In genomic region chr15:63514533-63514943, GRCh38 we compare ENCODE assay signal across 8 cellular contexts. TPM values are rescaled to one million over a fixed set of nuclear protein-coding genes. Genes with fewer than 3 reads are reported as not detected.
DNase-seq lines count a peak whose midpoint lies in the region; ATAC-seq and TF ChIP-seq lines count a peak whose summit lies in the region.
"Had no signal": no experiment of that assay in that cellular context is flagged by ENCODE, and none has a peak within 500 bp of the region (broad histone marks: within the 10 kb centered on the region; RNA-seq: fewer than 3 reads in every experiment).

No MANE protein-coding gene starts in this region.

- H3K9me3 ChIP-seq in gastrocnemius medialis (no peaks in the 10 kb centered on the region), ascending aorta (no peaks in the 10 kb centered on the region)

- H3K27ac ChIP-seq in gastrocnemius medialis (peak overlapping the region in 2 of 4 donors; percentile 9 to 27), ascending aorta (no peak overlapping the region)

- H3K27ac Mint-ChIP-seq in effector memory CD8-positive, alpha-beta T cell, result peak overlapping the region in 1 of 2 donors; percentile 83

- H3K36me3 ChIP-seq in gastrocnemius medialis (no peaks in the 10 kb centered on the region), ascending aorta (no peaks in the 10 kb centered on the region)

- DNase-seq in H4 (ENCODE audit: low spot score) (peak; percentile 71), NOMO-1 (lab: John Stamatoyannopoulos, UW; ENCODE audit: unreplicated experiment in 2 of 2) (peak; percentile 38 to 72), gastrocnemius medialis (peak in 1 of 2 donors; percentile 39), ascending aorta (ENCODE audit: low spot score in 2 of 2) (no peak), NCI-H345 treated with DMSO at 0.1 percent for 48 hours (lab: John Stamatoyannopoulos, UW; ENCODE audit: unreplicated experiment) (no peak)
- DNase-seq in effector memory CD8-positive, alpha-beta T cell, result no peak
- DNase-seq: central memory CD4-positive, alpha-beta T cell had no signal

- in situ Hi-C loops in gastrocnemius medialis (cut with MboI; ENCODE audit: low sequenced_read_pairs in 4 of 4), result loop anchor here in 1 of 4 donors (25.0 kb wide), 1 partner anchor 573 kb away; the partner anchor contains the start of genes CIAO2A and SNX1

- TF ChIP-seq CTCF in gastrocnemius medialis (IDR thresholded peaks at IDR 0.05 in 4 of 5, conservative IDR thresholded peaks at IDR 0.05 in 1 of 5) (no peak), ascending aorta (IDR thresholded peaks at IDR 0.05) (no peak)

- H3K27me3 Mint-ChIP-seq in effector memory CD8-positive, alpha-beta T cell, result no peaks in the 10 kb centered on the region

- TF ChIP-seq POLR2A in gastrocnemius medialis (IDR thresholded peaks at IDR 0.05), result no peak

- peak; percentile 26 for ATAC-seq in effector memory CD8-positive, alpha-beta T cell (replicated peaks)
- ATAC-seq in gastrocnemius medialis, result peak; percentile 74 to 81
- no peak for ATAC-seq in HG03378 (IDR thresholded peaks at IDR 0.05; ENCODE audit: unreplicated experiment)

- peak overlapping the region; percentile 9 to 67 for H3K4me3 Mint-ChIP-seq in effector memory CD8-positive, alpha-beta T cell

- H3K27me3 ChIP-seq in gastrocnemius medialis (no peaks in the 10 kb centered on the region), ascending aorta (no peaks in the 10 kb centered on the region)

- peaks cover 51 to 80% of the 10 kb centered on the region in 2 donors for H3K4me1 Mint-ChIP-seq in effector memory CD8-positive, alpha-beta T cell (ENCODE audit: low read depth in 2 of 2)

- intact Hi-C loops in gastrocnemius medialis (cut with DNase I; ENCODE audit: low total_unique reads), result no loop called here
- intact Hi-C loops in ascending aorta (cut with DNase I), result no loop called here

- H3K4me3 ChIP-seq in gastrocnemius medialis (no peak overlapping the region), ascending aorta (no peak overlapping the region)

- H3K36me3 Mint-ChIP-seq in effector memory CD8-positive, alpha-beta T cell (ENCODE audit: insufficient read depth), result peaks cover 19% of the 10 kb centered on the region

- no peaks in the 10 kb centered on the region for H3K9me3 Mint-ChIP-seq in effector memory CD8-positive, alpha-beta T cell

- H3K4me1 ChIP-seq in gastrocnemius medialis (peaks cover 62 to 76% of the 10 kb centered on the region in 2 donors), ascending aorta (peaks cover 5 to 47% of the 10 kb centered on the region in 2 donors)

RNA-seq across cellular contexts. Expression of gene USP3, which starts 10.1 kb away (rescaled TPM):
- total RNA-seq in H4 (2014; rRNA removed; shearing (Covaris generic)), result 31.0 and 48.3 TPM in 2 replicates
- total RNA-seq in gastrocnemius medialis, result 10 to 100 TPM; 12.1 to 29.4 (median 15.5) TPM
- total RNA-seq in ascending aorta, result 61.9 TPM

Comparison
In these comparisons a context has a peak if more than half of its experiments do, and no peak if none do; other contexts are left out.
1. DNase-seq: peak in H4 (single experiment) and NOMO-1 (2 of 2); none in effector memory CD8-positive, alpha-beta T cell (0 of 3), ascending aorta (0 of 2) and NCI-H345 treated with DMSO at 0.1 percent for 48 hours (single experiment).